In the genomic region with DNA sequence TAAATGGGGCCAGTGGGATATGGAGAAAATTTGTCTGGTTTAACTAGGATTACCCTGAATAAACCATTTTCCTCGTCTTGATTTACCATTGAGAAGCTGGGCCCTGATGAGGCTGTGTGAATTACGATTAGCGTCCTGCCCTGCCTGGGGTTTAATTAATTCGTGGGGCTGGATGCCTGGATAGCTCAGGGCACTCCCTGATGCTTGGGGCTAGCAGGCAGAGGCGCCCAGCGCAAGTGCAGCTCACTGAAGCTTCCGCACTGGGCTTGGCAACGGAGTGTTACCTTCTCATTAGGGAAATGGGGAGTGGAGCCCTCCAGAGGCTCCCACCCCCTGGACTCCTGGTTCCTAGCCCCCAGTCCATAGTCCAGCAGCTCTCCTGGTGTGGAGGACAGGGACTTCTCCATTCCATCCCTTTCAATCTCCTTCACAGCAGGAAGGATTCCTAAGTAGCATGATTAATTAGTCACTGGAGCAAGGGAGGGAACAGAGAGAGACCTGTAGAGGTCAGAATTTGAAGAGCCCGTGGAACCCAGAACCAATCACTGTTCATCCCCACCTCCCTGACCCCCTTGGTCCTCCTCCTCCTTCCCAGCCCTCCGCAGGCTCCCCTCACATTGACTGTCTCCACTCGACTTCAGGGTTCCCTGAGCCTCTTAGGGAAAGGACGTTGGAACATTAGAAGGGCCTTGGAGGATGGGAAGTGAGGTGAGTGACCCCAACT, we compare ENCODE assay signal across 27 cellular contexts.
"Had no signal": no experiment of that assay in that cellular context is flagged by ENCODE, and none has a peak within 500 bp of the region (broad histone marks: within the 10 kb centered on the region; RNA-seq: fewer than 3 reads in every experiment).

No MANE protein-coding gene starts in this region.

- H3K27ac ChIP-seq: ascending aorta, body of pancreas, Peyer's patch, RWPE1, SJCRH30, WERI-Rb-1 had no signal

- ATAC-seq: activated CD4-positive, CD25-positive, alpha-beta regulatory T cell treated with anti-CD3 and anti-CD28 coated beads, Interleukin-2, amount 50 U/mL, for 24 hours; activated CD8-positive, alpha-beta T cell treated with anti-CD3 and anti-CD28 coated beads for 36 hours; activated naive CD4-positive, alpha-beta T cell treated with anti-CD3 and anti-CD28 coated beads, Interleukin-2, amount 50 U/mL, for 72 hours; activated naive CD8-positive, alpha-beta T cell treated with anti-CD3 and anti-CD28 coated beads, Interleukin-2, amount 50 U/mL, for 24 hours; body of pancreas had no signal

- H3K4me1 Mint-ChIP-seq: activated naive CD8-positive, alpha-beta T cell treated with anti-CD3 and anti-CD28 coated beads, Interleukin-2, amount 50 U/mL, for 24 hours; central memory CD8-positive, alpha-beta T cell had no signal

- H3K4me1 ChIP-seq: ascending aorta, body of pancreas, Peyer's patch, SJCRH30 had no signal

- H3K4me2 ChIP-seq: SK-N-SH had no signal

- H3K9ac ChIP-seq: SK-N-SH had no signal

- H3K27me3 ChIP-seq: ascending aorta, body of pancreas, Peyer's patch had no signal

- H3K9me3 ChIP-seq: ascending aorta, body of pancreas, Peyer's patch, SJCRH30, SK-N-SH had no signal

- DNase-seq: activated CD4-positive, alpha-beta T cell treated with anti-CD3 and anti-CD28 coated beads for 4 hours; activated CD8-positive, alpha-beta memory T cell treated with anti-CD3 and anti-CD28 coated beads, Interleukin-2, amount 50 U/mL, for 48 hours; activated CD8-positive, alpha-beta T cell treated with anti-CD3 and anti-CD28 coated beads for 36 hours; activated effector memory CD4-positive, alpha-beta T cell treated with Interleukin-2 at 50 U/mL for 16 hours; activated naive CD4-positive, alpha-beta T cell; activated naive CD8-positive, alpha-beta T cell treated with anti-CD3 and anti-CD28 coated beads, Interleukin-2, amount 50 U/mL, for 24 hours; activated T-cell treated with anti-CD3 and anti-CD28 coated beads, Interleukin-2, amount 50 U/mL, for 1 hour; amniotic stem cell; body of pancreas; NCI-H1048; NCI-H146; NCI-H187 treated with DMSO at 0.1 percent for 48 hours; NCI-H2081 treated with DMSO at 0.1 percent for 48 hours; NCI-H446; NCI-H524; Peyer's patch; Right ventricle myocardium superior; SJCRH30; SK-N-SH; T-helper 1 cell; WERI-Rb-1 had no signal

- H3K4me3 ChIP-seq: ascending aorta, body of pancreas, Peyer's patch, SJCRH30 had no signal

- H3K27ac Mint-ChIP-seq: activated CD8-positive, alpha-beta T cell treated with anti-CD3 and anti-CD28 coated beads for 36 hours; activated naive CD4-positive, alpha-beta T cell treated with anti-CD3 and anti-CD28 coated beads, Interleukin-2, amount 50 U/mL, for 72 hours; activated naive CD8-positive, alpha-beta T cell treated with anti-CD3 and anti-CD28 coated beads, Interleukin-2, amount 50 U/mL, for 24 hours; activated T-helper 1 cell treated with anti-CD3 and anti-CD28 coated beads, Interleukin-12 subunit alpha, Interleukin-12 subunit beta, Interleukin-2, Interleukin-4 antibody, amounts not matched to agents 30 ng/mL and 10 ng/mL and 1 ng/mL, durations not matched to agents 14 hours and 24 hours and 36 hours had no signal

- H3K4me3 Mint-ChIP-seq: activated CD8-positive, alpha-beta T cell treated with anti-CD3 and anti-CD28 coated beads for 36 hours; activated naive CD8-positive, alpha-beta T cell treated with anti-CD3 and anti-CD28 coated beads, Interleukin-2, amount 50 U/mL, for 24 hours; activated T-helper 1 cell treated with anti-CD3 and anti-CD28 coated beads, Interleukin-12 subunit alpha, Interleukin-12 subunit beta, Interleukin-2, Interleukin-4 antibody, amounts not matched to agents 30 ng/mL and 10 ng/mL and 1 ng/mL, durations not matched to agents 14 hours and 24 hours and 36 hours; central memory CD8-positive, alpha-beta T cell had no signal

- H3K36me3 ChIP-seq: ascending aorta, Peyer's patch, SJCRH30, WERI-Rb-1 had no signal

- H3K9me3 Mint-ChIP-seq: activated naive CD8-positive, alpha-beta T cell treated with anti-CD3 and anti-CD28 coated beads, Interleukin-2, amount 50 U/mL, for 24 hours; activated T-helper 1 cell treated with anti-CD3 and anti-CD28 coated beads, Interleukin-12 subunit alpha, Interleukin-12 subunit beta, Interleukin-2, Interleukin-4 antibody, amounts not matched to agents 30 ng/mL and 10 ng/mL and 1 ng/mL, durations not matched to agents 14 hours and 24 hours and 36 hours had no signal

- H3K27me3 Mint-ChIP-seq: activated naive CD8-positive, alpha-beta T cell treated with anti-CD3 and anti-CD28 coated beads, Interleukin-2, amount 50 U/mL, for 24 hours had no signal
